Comparison of ENCODE assay signal across 8 cellular contexts in genomic region chr17:56679148-56679766, GRCh38.
DNase-seq lines count a peak whose midpoint lies in the region; TF ChIP-seq lines count a peak whose summit lies in the region.

No MANE protein-coding gene starts in this region.

- peaks cover 32% of the 10 kb centered on the region for H3K27me3 ChIP-seq in AG04450 (ENCODE audit: control insufficient read depth, insufficient read depth, low read length)
- H3K27me3 ChIP-seq in duodenal mucosa (ENCODE audit: control insufficient read depth in 1 of 2, insufficient read depth in 2 of 2, low read length in 2 of 2) = peaks cover 29 to 58% of the 10 kb centered on the region in 2 donors
- H3K27me3 ChIP-seq in MG63 = no peaks in the 10 kb centered on the region

- H3K4me1 ChIP-seq in duodenal mucosa (ENCODE audit: control insufficient read depth in 1 of 2, insufficient read depth in 2 of 2, low read length in 2 of 2) = peaks cover 0 to 4% of the 10 kb centered on the region in 2 donors

- H3K27ac ChIP-seq in AG04450 (ENCODE audit: low read depth, low read length) (no peak overlapping the region), duodenal mucosa (ENCODE audit: low read depth, low read length) (no peak overlapping the region)

- POLR2A ChIA-PET in AG04450 (lab: Yijun Ruan, JAX) = no interaction called here

- H3K9ac ChIP-seq in duodenal mucosa (ENCODE audit: low read depth in 1 of 2, low read length in 2 of 2) = no peak overlapping the region

- H3K9me3 ChIP-seq in AG04450 (ENCODE audit: control insufficient read depth, insufficient read depth, low read length) = no peaks in the 10 kb centered on the region
- no peaks in the 10 kb centered on the region for H3K9me3 ChIP-seq in duodenal mucosa (ENCODE audit: control insufficient read depth in 1 of 2, low read length in 2 of 2)
- H3K9me3 ChIP-seq in MG63 = no peaks in the 10 kb centered on the region

- H3K36me3 ChIP-seq in duodenal mucosa (ENCODE audit: control insufficient read depth in 1 of 2, insufficient read depth in 2 of 2, low read length in 2 of 2) = no peaks in the 10 kb centered on the region
- no peaks in the 10 kb centered on the region for H3K36me3 ChIP-seq in MG63

- CTCF ChIA-PET in AG04450 (lab: Charles Lee) = interaction anchor here (0.7 to 4.9 kb wide), 7 partner anchors 12 to 762 kb away, joined by 3 to 55 read pairs (median 5); partner anchors contain the start of gene NOG

- DNase-seq in AG04450 (ENCODE audit: low read depth, low spot score) (no peak), GM12864 (ENCODE audit: low read depth) (no peak), NCI-H748 treated with DMSO at 0.1 percent for 48 hours (lab: John Stamatoyannopoulos, UW) (peak; percentile 6), medulla oblongata (ENCODE audit: extremely low spot score) (peak; percentile 51), GM19238 (ENCODE audit: insufficient read length, low spot score) (no peak), MG63 (no peak), OCI-M2 (lab: John Stamatoyannopoulos, UW; ENCODE audit: unreplicated experiment) (no peak)

- H3K4me3 ChIP-seq in AG04450 (ENCODE audit: low read depth, low read length) = peak overlapping the region; percentile 34
- no peak overlapping the region for H3K4me3 ChIP-seq in GM12864 (ENCODE audit: low read depth, low read length)
- H3K4me3 ChIP-seq in duodenal mucosa (ENCODE audit: low read depth in 1 of 2, low read length in 2 of 2) = peak overlapping the region; percentile 7 to 53
- H3K4me3 ChIP-seq in MG63 = no peak overlapping the region

- peak; percentile 73 for TF ChIP-seq CTCF in AG04450 (IDR thresholded peaks at IDR 0.05; ENCODE audit: low read depth, low read length)
- peak; percentile 55 for TF ChIP-seq CTCF in GM12864 (IDR thresholded peaks at IDR 0.05; ENCODE audit: low read depth, low read length, missing control alignments)

Comparison
In these comparisons a context has a peak if more than half of its experiments do, and no peak if none do; other contexts are left out.
1. DNase-seq: peak in NCI-H748 treated with DMSO at 0.1 percent for 48 hours (single experiment) and medulla oblongata (single experiment); none in AG04450 (single experiment), GM12864 (single experiment), GM19238 (single experiment), MG63 (single experiment) and OCI-M2 (single experiment).
2. H3K4me3 ChIP-seq: peak in AG04450 (single experiment) and duodenal mucosa (2 of 2); none in GM12864 (single experiment) and MG63 (single experiment).